In the genomic region with DNA sequence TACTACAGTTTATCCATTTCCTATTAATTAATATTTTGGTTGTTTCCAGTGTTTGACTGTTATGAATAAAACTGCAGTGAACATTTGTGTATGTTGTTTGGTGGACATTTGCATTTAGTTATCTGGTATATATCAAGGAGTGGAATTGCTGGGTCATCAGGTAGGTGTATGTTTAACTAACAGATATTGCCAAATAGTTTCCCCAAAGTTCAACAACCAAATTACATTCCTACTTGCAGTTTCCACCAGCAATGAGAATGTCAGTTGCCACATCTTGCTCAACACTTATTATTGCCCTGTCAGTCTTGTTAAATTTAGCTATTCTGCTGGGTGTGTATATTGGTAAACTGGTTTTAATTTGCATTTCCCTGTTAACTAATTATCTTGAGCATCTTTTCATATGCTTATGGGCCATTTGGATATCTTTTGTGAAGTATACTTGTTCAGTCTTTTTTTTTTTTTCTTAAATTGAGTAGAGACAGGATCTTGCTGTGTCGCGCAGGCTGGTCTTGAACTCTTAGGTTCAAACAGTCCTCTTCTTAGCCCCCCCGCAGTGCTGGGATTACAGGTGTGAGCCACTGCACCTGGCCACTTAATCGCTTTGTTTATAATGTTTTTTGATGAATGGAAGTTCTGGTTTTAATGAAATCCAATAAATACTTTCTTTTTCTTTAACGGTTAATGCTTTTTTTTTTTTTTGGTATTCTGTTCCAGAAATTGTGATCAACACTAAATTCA, we compare ENCODE assay signal across 13 cellular contexts. TPM values are rescaled to one million over a fixed set of nuclear protein-coding genes. Genes with fewer than 3 reads are reported as not detected.
DNase-seq lines count a peak whose midpoint lies in the region; ATAC-seq, FAIRE-seq and TF ChIP-seq lines count a peak whose summit lies in the region.
"Had no signal": no experiment of that assay in that cellular context is flagged by ENCODE, and none has a peak within 500 bp of the region (broad histone marks: within the 10 kb centered on the region; RNA-seq: fewer than 3 reads in every experiment).

No MANE protein-coding gene starts in this region.

- peaks cover 51% of the 10 kb centered on the region for H3K36me3 Mint-ChIP-seq in osteocyte (ENCODE audit: unreplicated experiment)

- TF ChIP-seq CTCF in HEK293 (tag by site-specific recombination; IDR thresholded peaks at IDR 0.05) (no peak), bronchial epithelial cell (IDR thresholded peaks at IDR 0.05; ENCODE audit: insufficient read depth, low read length, severe bottlenecking) (no peak), osteocyte (IDR thresholded peaks at IDR 0.05) (no peak)

- no peaks in the 10 kb centered on the region for H3K27me3 ChIP-seq in bronchial epithelial cell (ENCODE audit: control insufficient read depth, insufficient read depth, low read length)

- no peak overlapping the region for H3K27ac ChIP-seq in HEK293 (ENCODE audit: extremely low read depth, low read depth, low read length)
- H3K27ac ChIP-seq: PC-9 had no signal

- peaks cover 81% of the 10 kb centered on the region for H3K4me1 Mint-ChIP-seq in osteocyte (ENCODE audit: unreplicated experiment)

- no peak overlapping the region for H3K4me3 Mint-ChIP-seq in osteocyte (ENCODE audit: unreplicated experiment)
- H3K4me3 Mint-ChIP-seq: activated CD8-positive, alpha-beta memory T cell treated with anti-CD3 and anti-CD28 coated beads, Interleukin-2, amount 10 ng/mL, durations not matched to agents 7 days and 5 days had no signal

- no peak for ATAC-seq in GM18868 (IDR thresholded peaks at IDR 0.05; ENCODE audit: unreplicated experiment)
- ATAC-seq: activated CD8-positive, alpha-beta memory T cell treated with anti-CD3 and anti-CD28 coated beads, Interleukin-2, amount 10 ng/mL, durations not matched to agents 7 days and 5 days; GM12878 had no signal

- no peak for FAIRE-seq in bronchial epithelial cell (lab: Jason Lieb, UNC)
- FAIRE-seq: GM12878 had no signal

- H3K27ac Mint-ChIP-seq in osteocyte (ENCODE audit: unreplicated experiment), result peak overlapping the region; percentile 75

- CTCF ChIA-PET in HEK293 (lab: Yijun Ruan, JAX), result interaction anchor here (0.6 to 1.1 kb wide), 2 partner anchors 20 to 32 kb away, joined by 3 read pairs; no protein-coding TSS in a partner anchor

- H3K4me3 ChIP-seq in HEK293 (ENCODE audit: low read depth, low read length) (no peak overlapping the region), bronchial epithelial cell (ENCODE audit: low read depth, low read length) (no peak overlapping the region)
- H3K4me3 ChIP-seq: GM12878, PC-9 had no signal

- H3K9me3 ChIP-seq in HEK293 (ENCODE audit: control insufficient read depth, insufficient read depth, low read depth, low read length), result no peaks in the 10 kb centered on the region

- H3K36me3 ChIP-seq in HEK293 (ENCODE audit: control insufficient read depth in 2 of 2, insufficient read depth in 1 of 2, low read length in 2 of 2) (peaks cover 5 to 30% of the 10 kb centered on the region in 2 experiments), bronchial epithelial cell (ENCODE audit: control insufficient read depth, insufficient read depth, low read length) (peaks cover 8% of the 10 kb centered on the region)

- DNase-seq in NCI-H1105 treated with DMSO at 0.1 percent for 48 hours (lab: John Stamatoyannopoulos, UW), result peak; percentile 62
- DNase-seq in bronchial epithelial cell (ENCODE audit: low read depth), result peak; percentile 44
- no peak for DNase-seq in osteocyte (ENCODE audit: extremely low spot score, unreplicated experiment)
- DNase-seq in hepatic stellate cell (ENCODE audit: low spot score), result no peak
- no peak for DNase-seq in NCI-H1048 (lab: John Stamatoyannopoulos, UW)
- DNase-seq: activated CD8-positive, alpha-beta memory T cell treated with anti-CD3 and anti-CD28 coated beads, Interleukin-2, amount 10 ng/mL, durations not matched to agents 7 days and 5 days; DMS153; immature natural killer cell; T-helper 9 cell had no signal

- H3K4me1 ChIP-seq in HEK293 (ENCODE audit: control insufficient read depth, insufficient read depth, low read length), result peaks cover 22% of the 10 kb centered on the region

- no peaks in the 10 kb centered on the region for H3K27me3 Mint-ChIP-seq in osteocyte (ENCODE audit: unreplicated experiment)
- H3K27me3 Mint-ChIP-seq: activated CD8-positive, alpha-beta memory T cell treated with anti-CD3 and anti-CD28 coated beads, Interleukin-2, amount 10 ng/mL, durations not matched to agents 7 days and 5 days had no signal

- POLR2A ChIA-PET in HEK293 (lab: Yijun Ruan, JAX), result no interaction called here

- H3K9me3 Mint-ChIP-seq in osteocyte (ENCODE audit: unreplicated experiment), result peaks cover 5% of the 10 kb centered on the region
- H3K9me3 Mint-ChIP-seq: immature natural killer cell had no signal

TF ChIP-seq in HEK293, 187 proteins besides CTCF, POLR2A, EP300 and RAD21:
- TF ChIP-seq, protein P1, sequence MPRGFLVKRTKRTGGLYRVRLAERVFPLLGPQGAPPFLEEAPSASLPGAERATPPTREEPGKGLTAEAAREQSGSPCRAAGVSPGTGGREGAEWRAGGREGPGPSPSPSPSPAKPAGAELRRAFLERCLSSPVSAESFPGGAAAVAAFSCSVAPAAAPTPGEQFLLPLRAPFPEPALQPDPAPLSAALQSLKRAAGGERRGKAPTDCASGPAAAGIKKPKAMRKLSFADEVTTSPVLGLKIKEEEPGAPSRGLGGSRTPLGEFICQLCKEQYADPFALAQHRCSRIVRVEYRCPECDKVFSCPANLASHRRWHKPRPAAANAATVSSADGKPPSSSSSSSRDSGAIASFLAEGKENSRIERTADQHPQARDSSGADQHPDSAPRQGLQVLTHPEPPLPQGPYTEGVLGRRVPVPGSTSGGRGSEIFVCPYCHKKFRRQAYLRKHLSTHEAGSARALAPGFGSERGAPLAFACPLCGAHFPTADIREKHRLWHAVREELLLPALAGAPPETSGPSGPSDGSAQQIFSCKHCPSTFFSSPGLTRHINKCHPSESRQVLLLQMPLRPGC (tag by site-specific recombination; IDR thresholded peaks at IDR 0.05), result no peak
- no peak for TF ChIP-seq ZNF311 (tag by site-specific recombination; IDR thresholded peaks at IDR 0.05; ENCODE audit: borderline replicate concordance)
- TF ChIP-seq ZNF140 (tag by site-specific recombination; IDR thresholded peaks at IDR 0.05), result peak; percentile 94
- no peak for TF ChIP-seq ZNF510 (tag by site-specific recombination; IDR thresholded peaks at IDR 0.05; ENCODE audit: insufficient replicate concordance)
- no peak for TF ChIP-seq ZNF239 (tag by site-specific recombination; IDR thresholded peaks at IDR 0.05)
- TF ChIP-seq ZNF658 (tag by site-specific recombination; IDR thresholded peaks at IDR 0.05), result no peak

RNA-seq across cellular contexts. Expression of a gene that starts 7.9 kb away (rescaled TPM):
- total RNA-seq in bronchial epithelial cell (73.5 and 94.2 TPM in 2 replicates), osteocyte (71.1 and 71.5 TPM in 2 replicates)

RNA-seq across cellular contexts. Expression of a gene that starts 55.9 kb away (rescaled TPM):
- total RNA-seq in bronchial epithelial cell, result 6.1 and 8.2 TPM in 2 replicates
- 18.7 and 20.5 TPM in 2 replicates for total RNA-seq in osteocyte

Comparison
In these comparisons a context has a peak if more than half of its experiments do, and no peak if none do; other contexts are left out.
1. DNase-seq: peak in NCI-H1105 treated with DMSO at 0.1 percent for 48 hours (single experiment) and bronchial epithelial cell (single experiment); none in osteocyte (single experiment), hepatic stellate cell (single experiment) and NCI-H1048 (single experiment).